ENCODE assay signal across 12 cellular contexts in genomic region chr6:89950879-89951391, GRCh38. TPM values are rescaled to one million over a fixed set of nuclear protein-coding genes. Genes with fewer than 3 reads are reported as not detected.
DNase-seq lines count a peak whose midpoint lies in the region; ATAC-seq and TF ChIP-seq lines count a peak whose summit lies in the region.
"Had no signal": no experiment of that assay in that cellular context is flagged by ENCODE, and none has a peak within 500 bp of the region (broad histone marks: within the 10 kb centered on the region; RNA-seq: fewer than 3 reads in every experiment).

No MANE protein-coding gene starts in this region.

- H3K36me3 ChIP-seq in WERI-Rb-1, result peaks cover 3% of the 10 kb centered on the region

- H3K27ac Mint-ChIP-seq in activated CD8-positive, alpha-beta T cell treated with anti-CD3 and anti-CD28 coated beads, Interleukin-2, amount 10 ng/mL, durations not matched to agents 7 days and 5 days, result peak overlapping the region; percentile 90
- H3K27ac Mint-ChIP-seq in immature natural killer cell (peak overlapping the region in 4 of 6 donors; percentile 11 to 95 (median 80)), type B pancreatic cell (peak overlapping the region; percentile 63)

- H3K27me3 Mint-ChIP-seq in activated CD8-positive, alpha-beta T cell treated with anti-CD3 and anti-CD28 coated beads, Interleukin-2, amount 10 ng/mL, durations not matched to agents 7 days and 5 days (ENCODE audit: low read depth), result no peaks in the 10 kb centered on the region
- H3K27me3 Mint-ChIP-seq in immature natural killer cell (ENCODE audit: low read depth in 3 of 3) (peaks cover 0 to 6% (median 2%) of the 10 kb centered on the region in 3 donors), type B pancreatic cell (no peaks in the 10 kb centered on the region)

- H3K27me3 ChIP-seq in WERI-Rb-1 (ENCODE audit: insufficient read depth, low read depth, severe bottlenecking), result no peaks in the 10 kb centered on the region

- intact Hi-C loops in left cardiac atrium (cut with DNase I), result no loop called here
- intact Hi-C loops in cardiac septum (cut with DNase I), result no loop called here

- H3K27ac ChIP-seq in WERI-Rb-1, result no peak overlapping the region

- H3K4me1 Mint-ChIP-seq in activated CD8-positive, alpha-beta T cell treated with anti-CD3 and anti-CD28 coated beads, Interleukin-2, amount 10 ng/mL, durations not matched to agents 7 days and 5 days (ENCODE audit: low read depth), result peaks cover 71% of the 10 kb centered on the region
- H3K4me1 Mint-ChIP-seq in immature natural killer cell, result peaks cover 49 to 50% of the 10 kb centered on the region in 2 donors
- peaks cover 23% of the 10 kb centered on the region for H3K4me1 Mint-ChIP-seq in type B pancreatic cell (ENCODE audit: unreplicated experiment)

- ATAC-seq in left cardiac atrium, result peak; percentile 62 to 91
- ATAC-seq in activated CD8-positive, alpha-beta T cell treated with anti-CD3 and anti-CD28 coated beads, Interleukin-2, amount 10 ng/mL, durations not matched to agents 7 days and 5 days, result no peak

- CTCF ChIA-PET in activated CD8-positive, alpha-beta T cell treated with anti-CD3 and anti-CD28 coated beads, Interleukin-2, amount 10 ng/mL, durations not matched to agents 7 days and 5 days (lab: Charles Lee), result interaction anchor here (1.0 to 2.8 kb wide), 4 partner anchors 11 to 251 kb away, joined by 3 to 19 read pairs (median 4); no protein-coding TSS in a partner anchor

- TF ChIP-seq CTCF in type B pancreatic cell (conservative IDR thresholded peaks at IDR 0.05) (no peak), WERI-Rb-1 (IDR thresholded peaks at IDR 0.05; ENCODE audit: low read depth, low read length) (no peak)

- DNase-seq in left cardiac atrium, result peak; percentile 33
- DNase-seq in cardiac septum (ENCODE audit: low spot score), result no peak
- DNase-seq in activated CD8-positive, alpha-beta T cell treated with anti-CD3 and anti-CD28 coated beads, Interleukin-2, amount 10 ng/mL, durations not matched to agents 7 days and 5 days, result no peak
- no peak for DNase-seq in immature natural killer cell
- DNase-seq in type B pancreatic cell (ENCODE audit: extremely low spot score, unreplicated experiment), result no peak
- DNase-seq in NCI-H1048 (lab: John Stamatoyannopoulos, UW), result no peak
- DNase-seq in WERI-Rb-1, result no peak
- no peak for DNase-seq in GDM1 (lab: John Stamatoyannopoulos, UW)
- DNase-seq: activated CD4-positive, alpha-beta T cell treated with anti-CD3 and anti-CD28 coated beads for 4 hours; stimulated activated naive CD4-positive, alpha-beta T cell had no signal

- H3K9me3 Mint-ChIP-seq in activated CD8-positive, alpha-beta T cell treated with anti-CD3 and anti-CD28 coated beads, Interleukin-2, amount 10 ng/mL, durations not matched to agents 7 days and 5 days (ENCODE audit: insufficient read depth), result no peaks in the 10 kb centered on the region
- no peaks in the 10 kb centered on the region for H3K9me3 Mint-ChIP-seq in immature natural killer cell
- no peaks in the 10 kb centered on the region for H3K9me3 Mint-ChIP-seq in type B pancreatic cell
- H3K9me3 Mint-ChIP-seq: neural crest cell had no signal

- H3K9me3 ChIP-seq in WERI-Rb-1 (ENCODE audit: severe bottlenecking), result no peaks in the 10 kb centered on the region

- H3K4me3 ChIP-seq in WERI-Rb-1 (ENCODE audit: low read depth, low read length), result no peak overlapping the region

- peaks cover 73% of the 10 kb centered on the region for H3K36me3 Mint-ChIP-seq in activated CD8-positive, alpha-beta T cell treated with anti-CD3 and anti-CD28 coated beads, Interleukin-2, amount 10 ng/mL, durations not matched to agents 7 days and 5 days (ENCODE audit: low read depth)
- H3K36me3 Mint-ChIP-seq in immature natural killer cell (peaks cover 7 to 25% (median 11%) of the 10 kb centered on the region in 3 donors), type B pancreatic cell (peaks cover 21% of the 10 kb centered on the region)

- POLR2A ChIA-PET in activated CD8-positive, alpha-beta T cell treated with anti-CD3 and anti-CD28 coated beads, Interleukin-2, amount 10 ng/mL, durations not matched to agents 7 days and 5 days (lab: Charles Lee), result no interaction called here

- H3K4me3 Mint-ChIP-seq in activated CD8-positive, alpha-beta T cell treated with anti-CD3 and anti-CD28 coated beads, Interleukin-2, amount 10 ng/mL, durations not matched to agents 7 days and 5 days, result no peak overlapping the region
- H3K4me3 Mint-ChIP-seq in immature natural killer cell (no peak overlapping the region), type B pancreatic cell (no peak overlapping the region)
- H3K4me3 Mint-ChIP-seq: neural crest cell had no signal

RNA-seq across cellular contexts. Expression of gene GJA10, which starts 56.7 kb away (rescaled TPM):
- not detected for total RNA-seq in left cardiac atrium
- total RNA-seq in cardiac septum, result not detected
- total RNA-seq in activated CD8-positive, alpha-beta T cell treated with anti-CD3 and anti-CD28 coated beads, Interleukin-2, amount 10 ng/mL, durations not matched to agents 7 days and 5 days, result not detected
- polyA plus RNA-seq in immature natural killer cell, result not detected
- total RNA-seq in type B pancreatic cell (ENCODE audit: low replicate concordance), result not detected in 2 replicates
- total RNA-seq: endothelial cell of umbilical vein, neural crest cell had no signal
- polyA plus RNA-seq: endothelial cell of umbilical vein had no signal
